In the genomic region with DNA sequence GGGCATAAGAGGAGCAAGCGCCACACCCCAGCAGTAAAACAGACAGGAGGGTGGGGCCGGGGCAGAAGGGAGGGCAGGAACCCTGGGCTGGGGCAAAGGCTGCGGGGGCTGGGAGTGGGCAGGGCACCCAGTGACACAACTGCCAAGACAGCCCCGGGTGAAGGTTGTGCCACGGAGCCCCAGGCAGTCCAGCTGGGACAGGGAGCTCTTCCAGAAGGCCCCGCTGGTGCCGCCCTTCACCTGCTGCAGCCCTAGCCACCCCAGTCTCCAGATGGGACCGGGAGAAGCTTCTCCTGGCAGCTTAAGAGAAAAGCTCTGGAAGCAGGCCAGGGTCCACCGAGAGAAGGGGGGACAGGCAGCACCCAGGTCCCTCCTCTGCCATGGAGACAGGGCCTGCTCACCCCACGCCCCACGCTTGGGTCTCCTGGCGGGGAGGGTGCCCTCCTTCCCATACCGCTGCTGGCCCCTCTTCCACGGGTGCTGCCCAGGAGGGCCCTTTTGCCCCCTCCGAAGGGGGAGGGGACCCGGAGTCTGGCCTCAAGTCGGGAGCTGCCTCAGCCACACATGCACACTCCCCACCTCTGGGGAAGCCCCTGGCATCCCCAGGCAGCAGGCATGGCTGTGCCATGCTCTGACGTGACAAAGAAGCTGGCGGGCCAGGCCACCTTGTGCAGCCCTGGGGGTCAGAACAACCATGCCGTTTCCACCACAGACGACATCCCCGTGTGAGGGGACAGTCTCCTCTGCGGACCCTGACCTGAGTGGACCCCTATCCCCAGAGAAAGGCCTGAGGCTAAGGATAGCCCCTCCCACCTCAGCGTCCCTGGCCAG, we compare ENCODE assay signal across 10 cellular contexts. TPM values are rescaled to one million over a fixed set of nuclear protein-coding genes. Genes with fewer than 3 reads are reported as not detected.
A peak's percentile ranks its signal among the peaks of the same experiment; 100 is the strongest.
DNase-seq lines count a peak whose midpoint lies in the region; ATAC-seq, FAIRE-seq and TF ChIP-seq lines count a peak whose summit lies in the region.
"Had no signal": no experiment of that assay in that cellular context is flagged by ENCODE, and none has a peak within 500 bp of the region (broad histone marks: within the 10 kb centered on the region; RNA-seq: fewer than 3 reads in every experiment).

No MANE protein-coding gene starts in this region.

- no peak for FAIRE-seq in GM12891 (lab: Jason Lieb, UNC)

- peaks cover 26% of the 10 kb centered on the region in 2 donors for H3K4me1 ChIP-seq in mucosa of rectum (ENCODE audit: control insufficient read depth in 2 of 2, insufficient read depth in 2 of 2, low read length in 2 of 2)

- peak overlapping the region; percentile 83 to 93 for H3K9ac ChIP-seq in mucosa of rectum (ENCODE audit: low read depth in 1 of 2, low read length in 2 of 2)

- no peak for ATAC-seq in stimulated activated naive CD8-positive, alpha-beta T cell treated with anti-CD3 and anti-CD28 coated beads, Interleukin-15, Interleukin-2, amounts not matched to agents 100 U/mL and 50 U/mL, for 24 hours
- no peak for ATAC-seq in GM21528 (IDR thresholded peaks at IDR 0.05; ENCODE audit: low FRiP score, unreplicated experiment)

- no peaks in the 10 kb centered on the region for H3K9me3 ChIP-seq in mucosa of rectum (ENCODE audit: control insufficient read depth in 2 of 2, low read length in 2 of 2)

- intact Hi-C loops in MCF 10A (cut with micrococcal nuclease): no loop called here

- TF ChIP-seq CTCF in MCF 10A (IDR thresholded peaks at IDR 0.05; ENCODE audit: unreplicated experiment): no peak

- H3K27ac Mint-ChIP-seq in stimulated activated naive CD8-positive, alpha-beta T cell treated with anti-CD3 and anti-CD28 coated beads, Interleukin-15, Interleukin-2, amounts not matched to agents 100 ng/mL and 50 ng/mL, for 24 hours: no peak overlapping the region
- H3K27ac Mint-ChIP-seq in MCF 10A (ENCODE audit: low read depth, unreplicated experiment): no peak overlapping the region

- no peaks in the 10 kb centered on the region for H3K36me3 Mint-ChIP-seq in stimulated activated naive CD8-positive, alpha-beta T cell treated with anti-CD3 and anti-CD28 coated beads, Interleukin-15, Interleukin-2, amounts not matched to agents 100 ng/mL and 50 ng/mL, for 24 hours (ENCODE audit: low read depth)
- H3K36me3 Mint-ChIP-seq in MCF 10A (ENCODE audit: insufficient read depth, unreplicated experiment): no peaks in the 10 kb centered on the region

- no peak for DNase-seq in stimulated activated naive CD8-positive, alpha-beta T cell treated with anti-CD3 and anti-CD28 coated beads, Interleukin-15, Interleukin-2, amounts not matched to agents 100 U/mL and 50 U/mL, for 24 hours
- DNase-seq in MCF 10A (ENCODE audit: unreplicated experiment) (no peak), GM12891 (ENCODE audit: insufficient read length, low spot score) (no peak), NCI-H2029 treated with DMSO at 0.1 percent for 48 hours (lab: John Stamatoyannopoulos, UW) (no peak), AG08395 (ENCODE audit: low spot score) (no peak)
- DNase-seq: stimulated activated CD4-positive, alpha-beta T cell treated with anti-CD3 and anti-CD28 coated beads, Interleukin-4, amount 100 ng/mL, for 1 hour had no signal

- CTCF ChIA-PET in MCF 10A (lab: Yijun Ruan, JAX): no interaction called here

- TF ChIP-seq POLR2A in GM12891 (IDR thresholded peaks at IDR 0.05; ENCODE audit: low read depth, low read length): no peak

- no peaks in the 10 kb centered on the region for H3K27me3 ChIP-seq in mucosa of rectum (ENCODE audit: control insufficient read depth in 2 of 2, insufficient read depth in 2 of 2, low read length in 2 of 2)

- no TSS peak for BruUV-seq in MCF 10A (replicated peaks; lab: Mats Ljungman, UMichigan)

- peaks cover 11% of the 10 kb centered on the region for H3K4me1 Mint-ChIP-seq in stimulated activated naive CD8-positive, alpha-beta T cell treated with anti-CD3 and anti-CD28 coated beads, Interleukin-15, Interleukin-2, amounts not matched to agents 100 ng/mL and 50 ng/mL, for 24 hours (ENCODE audit: low read depth)
- peaks cover 5% of the 10 kb centered on the region for H3K4me1 Mint-ChIP-seq in MCF 10A (ENCODE audit: insufficient read depth, unreplicated experiment)

- POLR2A ChIA-PET in MCF 10A (lab: Yijun Ruan, JAX): interaction anchor here (0.7 to 2.5 kb wide), 4 partner anchors 10 to 40 kb away, joined by 3 to 10 read pairs (median 3); partner anchors contain the start of genes FGFRL1, GAK and TMEM175

- peaks cover 0 to 3% of the 10 kb centered on the region in 2 donors for H3K36me3 ChIP-seq in mucosa of rectum (ENCODE audit: control insufficient read depth in 2 of 2, insufficient read depth in 2 of 2, low read length in 2 of 2)

- peak overlapping the region; percentile 55 for H3K4me3 Mint-ChIP-seq in stimulated activated naive CD8-positive, alpha-beta T cell treated with anti-CD3 and anti-CD28 coated beads, Interleukin-15, Interleukin-2, amounts not matched to agents 100 ng/mL and 50 ng/mL, for 24 hours
- peak overlapping the region; percentile 66 for H3K4me3 Mint-ChIP-seq in MCF 10A (ENCODE audit: unreplicated experiment)

- peak overlapping the region; percentile 88 to 96 for H3K27ac ChIP-seq in mucosa of rectum (ENCODE audit: low read depth in 2 of 2, low read length in 2 of 2)

- peak overlapping the region; percentile 76 to 79 for H3K4me3 ChIP-seq in mucosa of rectum (ENCODE audit: low read length in 2 of 2)

- H3K27me3 Mint-ChIP-seq in stimulated activated naive CD8-positive, alpha-beta T cell treated with anti-CD3 and anti-CD28 coated beads, Interleukin-15, Interleukin-2, amounts not matched to agents 100 ng/mL and 50 ng/mL, for 24 hours: no peaks in the 10 kb centered on the region
- no peaks in the 10 kb centered on the region for H3K27me3 Mint-ChIP-seq in MCF 10A (ENCODE audit: insufficient read depth, unreplicated experiment)

- no peaks in the 10 kb centered on the region for H3K9me3 Mint-ChIP-seq in stimulated activated naive CD8-positive, alpha-beta T cell treated with anti-CD3 and anti-CD28 coated beads, Interleukin-15, Interleukin-2, amounts not matched to agents 100 ng/mL and 50 ng/mL, for 24 hours
- no peaks in the 10 kb centered on the region for H3K9me3 Mint-ChIP-seq in MCF 10A (ENCODE audit: unreplicated experiment)

TF ChIP-seq in GM12891, 5 proteins besides CTCF, POLR2A, EP300 and RAD21:
- TF ChIP-seq POLR2AphosphoS5 (IDR thresholded peaks at IDR 0.05; ENCODE audit: low read depth, low read length): no peak
- no peak for TF ChIP-seq SPI1 (IDR thresholded peaks at IDR 0.05; ENCODE audit: low read depth, low read length)
- TF ChIP-seq TAF1 (IDR thresholded peaks at IDR 0.05; ENCODE audit: low read depth, low read length): no peak
- TF ChIP-seq POU2F2 (IDR thresholded peaks at IDR 0.05; ENCODE audit: low read depth, low read length): no peak
- no peak for TF ChIP-seq PAX5 (IDR thresholded peaks at IDR 0.05; ENCODE audit: insufficient read depth, low read length, severe bottlenecking)

RNA-seq across cellular contexts. Expression of gene DGKQ, which starts 1.5 kb away (rescaled TPM):
- 15.9 and 17.4 TPM in 2 replicates for total RNA-seq in MCF 10A (2022)
- polyA plus RNA-seq in GM12891 (2012; ENCODE audit: low read depth, missing spikeins): 1.9 TPM

RNA-seq across cellular contexts. Expression of gene IDUA, which starts 15.0 kb away (rescaled TPM):
- 35.0 and 35.1 TPM in 2 replicates for total RNA-seq in MCF 10A (2022)
- polyA plus RNA-seq in GM12891 (2012; ENCODE audit: low read depth, missing spikeins): 2.3 TPM

RNA-seq across cellular contexts. Expression of gene SLC26A1, which starts 21.3 kb away (rescaled TPM):
- 0.10 and 0.16 TPM in 2 replicates for total RNA-seq in MCF 10A (2022)
- polyA plus RNA-seq in GM12891 (2012; ENCODE audit: low read depth, missing spikeins): 0.23 TPM
- total RNA-seq: dermis blood vessel endothelial cell had no signal

RNA-seq across cellular contexts. Expression of gene FGFRL1, which starts 39.5 kb away (rescaled TPM):
- 33.5 and 33.6 TPM in 2 replicates for total RNA-seq in MCF 10A (2022)
- 0.46 TPM for polyA plus RNA-seq in GM12891 (2012; ENCODE audit: low read depth, missing spikeins)

RNA-seq across cellular contexts. Expression of gene TMEM175, which starts 39.6 kb away (rescaled TPM):
- total RNA-seq in MCF 10A (2022): 22.5 and 28.9 TPM in 2 replicates
- polyA plus RNA-seq in GM12891 (2012; ENCODE audit: low read depth, missing spikeins): 20.5 TPM
